In the genomic region with DNA sequence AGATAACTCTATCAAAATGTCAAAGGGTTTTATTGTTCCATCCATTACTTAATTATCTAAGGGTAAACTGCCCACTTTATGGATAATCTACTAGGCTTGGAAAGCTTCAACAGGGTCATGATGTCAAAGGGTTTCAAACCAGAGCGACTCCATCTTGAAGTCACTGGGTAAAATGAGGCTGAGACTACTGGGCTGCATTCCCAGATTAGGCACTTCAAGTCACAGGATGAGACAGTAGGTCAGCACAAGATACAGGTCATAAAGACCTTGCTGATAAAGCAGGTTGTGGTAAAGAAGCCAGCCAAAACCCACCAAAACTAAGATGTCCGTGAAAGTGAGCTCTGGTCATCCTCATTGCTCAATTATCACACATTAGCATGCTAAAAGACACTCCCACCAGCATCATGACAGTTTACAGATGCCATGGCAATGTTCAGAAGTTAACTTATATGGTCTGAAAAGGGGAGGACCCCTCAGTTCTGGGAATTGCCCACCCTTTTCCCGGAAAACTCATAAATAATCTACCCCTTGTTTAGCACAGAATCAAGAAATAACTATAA, we compare ENCODE assay signal across 25 cellular contexts.
"Had no signal": no experiment of that assay in that cellular context is flagged by ENCODE, and none has a peak within 500 bp of the region (broad histone marks: within the 10 kb centered on the region; RNA-seq: fewer than 3 reads in every experiment).

No MANE protein-coding gene starts in this region.

- DNase-seq: effector CD8-positive, alpha-beta T cell; foreskin keratinocyte; heart left ventricle; kidney; mucosa of descending colon; naive B cell; nucleus accumbens; posterior cingulate gyrus; psoas muscle; right cardiac atrium; sigmoid colon; stimulated activated CD4-positive, alpha-beta T cell treated with anti-CD3 and anti-CD28 coated beads, Interleukin-2, amount 100 ng/mL, for 24 hours; stimulated activated CD4-positive, alpha-beta T cell treated with anti-CD3 and anti-CD28 coated beads, Interleukin-4, amount 100 ng/mL, for 24 hours; stimulated activated naive CD4-positive, alpha-beta T cell treated with Interleukin-2 at 50 U/mL for 16 hours; stomach; thyroid gland; trophoblast cell had no signal

- H3K4me1 ChIP-seq: psoas muscle had no signal

- H2AFZ ChIP-seq: hepatocyte, neural progenitor cell had no signal

- H3K9me3 ChIP-seq: esophagus muscularis mucosa, gastroesophageal sphincter, heart left ventricle, mucosa of descending colon, psoas muscle, sigmoid colon, stomach, thyroid gland, vagina had no signal

- H3K4me3 ChIP-seq: esophagus muscularis mucosa, gastroesophageal sphincter, heart left ventricle, hepatocyte, lung, mucosa of descending colon, neural progenitor cell, psoas muscle, sigmoid colon, stomach, thyroid gland, vagina had no signal

- H3K4me2 ChIP-seq: hepatocyte, neural progenitor cell had no signal

- H3K36me3 ChIP-seq: esophagus muscularis mucosa, gastroesophageal sphincter, neural progenitor cell, sigmoid colon, thyroid gland, vagina had no signal

- H3K27me3 ChIP-seq: esophagus muscularis mucosa, foreskin keratinocyte, gastroesophageal sphincter, heart left ventricle, hepatocyte, neural progenitor cell, sigmoid colon, stomach, thyroid gland, vagina had no signal

- H3K27ac ChIP-seq: epithelial cell of prostate, esophagus muscularis mucosa, foreskin keratinocyte, gastroesophageal sphincter, heart left ventricle, hepatocyte, neural progenitor cell, psoas muscle, sigmoid colon, stomach, thyroid gland, vagina had no signal

- H3K9ac ChIP-seq: neural progenitor cell had no signal

- ATAC-seq: foreskin keratinocyte, gastroesophageal sphincter, heart left ventricle, left lobe of liver, mucosa of descending colon, psoas muscle, right cardiac atrium had no signal

- FAIRE-seq: kidney had no signal
